ENCODE assay signal across 19 cellular contexts in the genomic region with DNA sequence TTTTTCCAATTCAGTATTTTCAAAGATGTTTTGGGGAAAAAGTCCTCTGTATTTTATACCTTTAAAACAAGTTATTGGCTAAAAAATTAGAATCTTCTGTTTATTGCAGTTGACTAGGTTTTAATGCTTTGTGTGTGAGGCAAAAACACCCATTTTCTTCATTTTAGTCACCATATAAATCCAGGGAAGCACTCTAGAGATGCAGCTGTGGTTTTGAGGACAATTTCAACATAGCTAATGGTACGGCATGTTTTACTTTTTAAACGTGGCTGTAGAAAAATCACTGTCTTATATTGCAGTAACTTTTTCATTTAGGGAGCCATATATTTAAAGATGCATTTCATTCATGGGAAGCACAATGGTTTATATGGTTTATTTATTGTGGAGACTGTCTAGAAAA.
DNase-seq lines count a peak whose midpoint lies in the region; TF ChIP-seq lines count a peak whose summit lies in the region.
"Had no signal": no experiment of that assay in that cellular context is flagged by ENCODE, and none has a peak within 500 bp of the region (broad histone marks: within the 10 kb centered on the region; RNA-seq: fewer than 3 reads in every experiment).

No MANE protein-coding gene starts in this region.

- no peak overlapping the region for H3K4me3 ChIP-seq in fibroblast of mammary gland (ENCODE audit: control insufficient read depth, low read depth, low read length)
- no peak overlapping the region for H3K4me3 ChIP-seq in skeletal muscle cell (ENCODE audit: low read depth, low read length)
- H3K4me3 ChIP-seq: BLaER1 treated with 17β-estradiol and CSF1 and Interleukin-3, amounts not matched to agents 10 nM and 100 nM; HAP-1 had no signal

- TF ChIP-seq CTCF in fibroblast of mammary gland (conservative IDR thresholded peaks at IDR 0.05; ENCODE audit: control insufficient read depth, insufficient read depth, low read depth, low read length), result no peak

- peak; percentile 87 for DNase-seq in LHCN-M2 (ENCODE audit: low read depth)
- peak; percentile 10 for DNase-seq in fibroblast of mammary gland (ENCODE audit: low read depth)
- peak; percentile 23 for DNase-seq in skeletal muscle cell (ENCODE audit: low read depth)
- no peak for DNase-seq in globus pallidus (ENCODE audit: low spot score)
- DNase-seq in GDM1 (lab: John Stamatoyannopoulos, UW), result no peak
- DNase-seq in activated gamma-delta T cell treated with Interleukin-2 at 50 U/mL for 16 hours, result no peak
- DNase-seq in NCI-H748 treated with DMSO at 0.1 percent for 48 hours (lab: John Stamatoyannopoulos, UW), result no peak
- DNase-seq: AML-193; BE2C; CD4-positive, alpha-beta T cell; CD8-positive, alpha-beta memory T cell; DMS 273 treated with DMSO at 0.1 percent for 48 hours; DMS79; EL; GF-D8; GOT3; HFFc6 had no signal

Comparison
In these comparisons a context has a peak if more than half of its experiments do, and no peak if none do; other contexts are left out.
1. DNase-seq: peak in LHCN-M2 (single experiment), fibroblast of mammary gland (single experiment) and skeletal muscle cell (single experiment); none in globus pallidus (single experiment), GDM1 (single experiment), activated gamma-delta T cell treated with Interleukin-2 at 50 U/mL for 16 hours (single experiment) and NCI-H748 treated with DMSO at 0.1 percent for 48 hours (single experiment).